ENCODE assay signal across 8 cellular contexts in the genomic region with DNA sequence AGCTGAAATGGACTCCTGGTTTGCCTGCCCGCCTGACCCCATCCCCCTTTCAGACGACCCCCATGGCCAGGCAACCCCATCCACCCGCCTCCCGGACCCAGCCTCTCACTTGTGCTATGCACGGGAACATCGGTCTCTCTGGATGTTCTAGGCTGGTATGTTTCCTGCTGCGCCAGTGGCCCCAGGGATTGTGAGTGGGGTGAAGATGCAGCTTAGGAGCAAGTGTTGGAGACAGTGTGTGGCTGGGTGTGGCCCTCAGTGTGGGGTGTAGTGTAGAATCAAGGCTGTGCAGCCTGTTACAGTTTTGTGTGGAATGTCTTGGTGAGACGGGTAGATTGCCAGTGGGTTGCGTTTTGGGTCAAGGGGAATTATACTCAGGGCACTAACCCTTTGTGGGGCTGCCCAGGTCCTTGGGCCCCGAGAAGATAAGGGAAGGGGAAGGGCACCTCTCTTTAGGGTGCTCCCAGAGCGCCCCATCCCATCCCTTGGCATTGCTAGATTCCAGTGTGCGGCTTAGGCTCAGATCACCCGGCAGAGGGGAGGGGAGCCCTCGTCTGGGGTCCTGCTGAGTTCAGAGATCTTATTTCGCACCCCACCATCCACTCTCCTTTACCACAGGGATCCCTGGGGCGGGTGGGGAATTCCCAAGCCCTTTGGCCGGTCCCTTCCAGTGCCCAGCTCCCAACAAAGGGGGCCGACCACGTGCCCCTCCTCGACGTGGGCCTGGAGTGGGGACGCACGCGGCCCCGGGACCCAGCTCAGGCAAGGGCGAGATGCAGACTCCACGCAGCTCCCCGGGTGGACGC. TPM values are rescaled to one million over a fixed set of nuclear protein-coding genes. Genes with fewer than 3 reads are reported as not detected.
DNase-seq lines count a peak whose midpoint lies in the region; ATAC-seq, FAIRE-seq and TF ChIP-seq lines count a peak whose summit lies in the region.

No MANE protein-coding gene starts in this region.

- H2AK5ac ChIP-seq in H1 (ENCODE audit: low read depth, low read length) (0 out of 2 replicates have a peak overlapping the region, but pooled peaks have one; percentile 71), neuronal stem cell (ENCODE audit: low read depth, low read length) (peak overlapping the region; percentile 41)

- no peak overlapping the region for H2BK5ac ChIP-seq in H1 (ENCODE audit: low read depth, low read length)
- H2BK5ac ChIP-seq in neuronal stem cell (ENCODE audit: low read length) = peak overlapping the region; percentile 76

- H2BK120ac ChIP-seq in H1 (replicated peaks; ENCODE audit: low read depth, low read length) = no peak overlapping the region
- no peak overlapping the region for H2BK120ac ChIP-seq in neuronal stem cell (ENCODE audit: low read depth, low read length)

- peaks cover 3 to 4% of the 10 kb centered on the region in 2 experiments for H4K20me1 ChIP-seq in H1 (replicated peaks in 1 of 2; ENCODE audit: control insufficient read depth in 1 of 2, insufficient read depth in 2 of 2, low read length in 2 of 2)

- H4K91ac ChIP-seq in H1 (replicated peaks; ENCODE audit: insufficient read length, low read length) = no peak overlapping the region
- H4K91ac ChIP-seq in neuronal stem cell (ENCODE audit: low read depth, low read length, poor library complexity) = peak overlapping the region; percentile 22

- H3K56ac ChIP-seq in H1 (replicated peaks; ENCODE audit: insufficient read length, low read depth, low read length) = no peak overlapping the region

- H2BK20ac ChIP-seq in H1 (ENCODE audit: low read length) = no peak overlapping the region

- no peaks in the 10 kb centered on the region for H3K79me2 ChIP-seq in H1 (ENCODE audit: control insufficient read depth in 1 of 2, insufficient read depth in 2 of 2, low read length in 2 of 2)

- H3K14ac ChIP-seq in H1 (ENCODE audit: insufficient read length) (no peak overlapping the region), neuronal stem cell (ENCODE audit: low read length) (peak overlapping the region; percentile 51)

- peaks cover 23% of the 10 kb centered on the region for H3K23me2 ChIP-seq in H1 (ENCODE audit: low read depth, low read length)

- H3K36me3 ChIP-seq in NT2/D1 (ENCODE audit: insufficient read depth, insufficient read length, low read length) = peaks cover 6% of the 10 kb centered on the region
- H3K36me3 ChIP-seq in H1 (ENCODE audit: control insufficient read depth in 2 of 4, insufficient read depth in 4 of 4, low read length in 3 of 4) = no peaks in the 10 kb centered on the region
- no peaks in the 10 kb centered on the region for H3K36me3 ChIP-seq in neuronal stem cell (replicated peaks in 1 of 2; ENCODE audit: control insufficient read depth in 2 of 2, insufficient read depth in 2 of 2, low read length in 2 of 2)

- peaks cover 25% of the 10 kb centered on the region for H3K27me3 ChIP-seq in NT2/D1 (ENCODE audit: insufficient read depth, insufficient read length)
- H3K27me3 ChIP-seq in H1 (replicated peaks in 1 of 4; ENCODE audit: control insufficient read depth in 3 of 4, extremely low read depth in 1 of 4, insufficient read depth in 3 of 4, low read length in 3 of 4) = peaks cover 19 to 49% (median 41%) of the 10 kb centered on the region in 4 experiments
- no peaks in the 10 kb centered on the region for H3K27me3 ChIP-seq in neuronal stem cell (ENCODE audit: control insufficient read depth in 3 of 3, insufficient read depth in 3 of 3, low read depth in 1 of 3, low read length in 3 of 3)

- H2AFZ ChIP-seq in H1 (ENCODE audit: low read length) = no peak overlapping the region
- peak overlapping the region; percentile 82 for H2AFZ ChIP-seq in neuronal stem cell (ENCODE audit: low read length)

- H3K4me2 ChIP-seq in H1 (ENCODE audit: insufficient read depth in 1 of 2, low read depth in 2 of 2, low read length in 2 of 2) (peak overlapping the region; percentile 92 to 94), neuronal stem cell (ENCODE audit: insufficient read depth, low read length, poor library complexity, severe bottlenecking) (peak overlapping the region; percentile 97)

- POLR2A ChIA-PET in H1 (lab: Charles Lee; ENCODE audit: partially characterized antibody) = interaction anchor here (1.0 to 2.9 kb wide), 10 partner anchors 21 to 452 kb away, joined by 3 to 18 read pairs (median 4); partner anchors contain the start of gene NTMT1

- H3K9ac ChIP-seq in NT2/D1 (ENCODE audit: insufficient read length, low read depth) (peak overlapping the region; percentile 94), H1 (replicated peaks in 1 of 4; ENCODE audit: extremely low read depth in 1 of 4, low read depth in 3 of 4, low read length in 3 of 4) (no peak overlapping the region), neuronal stem cell (ENCODE audit: low read depth, low read length, poor library complexity) (peak overlapping the region; percentile 57)

- H4K5ac ChIP-seq in H1 (ENCODE audit: insufficient read length, low read depth, low read length) = no peak overlapping the region

- no peak overlapping the region for H4K8ac ChIP-seq in H1 (ENCODE audit: extremely low read depth, insufficient read depth, low read length)
- H4K8ac ChIP-seq in neuronal stem cell (ENCODE audit: low read depth, low read length) = peak overlapping the region; percentile 90

- H3K23ac ChIP-seq in H1 (ENCODE audit: insufficient read length) (no peak overlapping the region), neuronal stem cell (ENCODE audit: low read depth, low read length, poor library complexity) (peak overlapping the region; percentile 87)

- H3K79me1 ChIP-seq in H1 (ENCODE audit: low read depth, low read length) (no peaks in the 10 kb centered on the region), neuronal stem cell (ENCODE audit: low read depth, low read length) (peaks cover 8% of the 10 kb centered on the region)

- H3K4ac ChIP-seq in H1 (replicated peaks; ENCODE audit: insufficient read length, low read depth, low read length) (no peak overlapping the region), neuronal stem cell (ENCODE audit: low read length) (peak overlapping the region; percentile 1)

- TF ChIP-seq POLR2A in H1 (IDR thresholded peaks at IDR 0.05; ENCODE audit: control extremely low read depth in 1 of 2, low read depth in 2 of 2, low read length in 2 of 2) = no peak

- H3K4me3 ChIP-seq in NT2/D1 (ENCODE audit: insufficient read length, low read depth) = peak overlapping the region; percentile 42
- H3K4me3 ChIP-seq in H1 (ENCODE audit: extremely low read depth in 1 of 4, insufficient read depth in 2 of 4, low read depth in 3 of 4, low read length in 4 of 4) = peak overlapping the region in 3 of 4 experiments; percentile 37 to 71 (median 47); a peak in 6 of 8 replicates
- H3K4me3 ChIP-seq in neuronal stem cell (ENCODE audit: low read length in 2 of 2) = peak overlapping the region in 1 of 2 donors; percentile 99

- no peaks in the 10 kb centered on the region for H3K9me3 ChIP-seq in NT2/D1 (ENCODE audit: insufficient read depth, low read length)
- H3K9me3 ChIP-seq in H1 (ENCODE audit: insufficient read depth in 2 of 2, low read depth in 1 of 2, low read length in 1 of 2) = no peaks in the 10 kb centered on the region
- H3K9me3 ChIP-seq in neuronal stem cell (replicated peaks in 1 of 2; ENCODE audit: control insufficient read depth in 2 of 2, insufficient read depth in 1 of 2, low read depth in 1 of 2, low read length in 2 of 2) = peaks cover 0 to 1% of the 10 kb centered on the region in 2 donors

- DNase-seq in NT2/D1 (ENCODE audit: low read depth, low spot score) = no peak
- DNase-seq in H1 (ENCODE audit: low read depth in 1 of 2, low spot score in 2 of 2) = no peak
- no peak for DNase-seq in neuronal stem cell (ENCODE audit: low spot score)
- no peak for DNase-seq in NOMO-1 treated with dmso at 0.1 percent for 144 hours (lab: John Stamatoyannopoulos, UW; ENCODE audit: unreplicated experiment)
- DNase-seq in Kasumi-1 (lab: John Stamatoyannopoulos, UW) = no peak
- DNase-seq in islet precursor cell = no peak

- H2BK12ac ChIP-seq in H1 (ENCODE audit: low read depth, low read length) = no peak overlapping the region
- peak overlapping the region; percentile 8 for H2BK12ac ChIP-seq in neuronal stem cell (ENCODE audit: low read length)

- FAIRE-seq in H1 (lab: Jason Lieb, UNC) = no peak

- H3K18ac ChIP-seq in H1 (ENCODE audit: extremely low read depth, low read length) = peak overlapping the region; percentile 97
- H3K18ac ChIP-seq in neuronal stem cell (ENCODE audit: low read length) = peak overlapping the region; percentile 97

- no peak for TF ChIP-seq RAD21 in H1 (IDR thresholded peaks at IDR 0.05 in 1 of 2, conservative IDR thresholded peaks at IDR 0.05 in 1 of 2; ENCODE audit: low read depth in 2 of 2, low read length in 2 of 2)

- ATAC-seq in GM18861 (IDR thresholded peaks at IDR 0.05; ENCODE audit: unreplicated experiment) = no peak

- 42% methylated on average over 22 of the region's 29 CpGs; no CpG with 5 or more reads in 1 of the 2 experiments for WGBS in H1 (ENCODE audit: extremely low coverage in 1 of 2, insufficient coverage in 1 of 2, insufficient read length in 1 of 2, insufficient replicate concordance in 2 of 2, low coverage in 1 of 2, low lambda C conversion rate in 2 of 2, missing lambda C conversion rate in 1 of 2), 2 experiments
- no CpG with 5 or more reads among the region's 29 CpGs for WGBS in neuronal stem cell (ENCODE audit: extremely low coverage in 2 of 2, insufficient read length in 2 of 2, insufficient replicate concordance in 1 of 2), 2 donors

- no peak for TF ChIP-seq EP300 in H1 (IDR thresholded peaks at IDR 0.05; ENCODE audit: borderline replicate concordance in 1 of 2, low read depth in 2 of 2, low read length in 2 of 2)

- TF ChIP-seq CTCF in C4-2B (conservative IDR thresholded peaks at IDR 0.05) (no peak), H1 (IDR thresholded peaks at IDR 0.05; ENCODE audit: control extremely low read depth in 1 of 3, insufficient read depth in 1 of 3, low read depth in 1 of 3, low read length in 3 of 3) (no peak)

- H3K27ac ChIP-seq in C4-2B (peak overlapping the region; percentile 75), H1 (ENCODE audit: low read depth, low read length) (no peak overlapping the region), neuronal stem cell (replicated peaks; ENCODE audit: low read length) (no peak overlapping the region)

- CTCF ChIA-PET in H1 (lab: Charles Lee; ENCODE audit: partially characterized antibody) = interaction anchor here (0.5 to 27.8 kb wide), 61 partner anchors 10 to 553 kb away, joined by 3 to 831 read pairs (median 4); partner anchors contain the start of genes C9orf50 and NTMT1

- H2BK15ac ChIP-seq in H1 (ENCODE audit: low read length) (peak overlapping the region; percentile 92; the same call in 1 of the 2 replicates), neuronal stem cell (ENCODE audit: low read length) (peak overlapping the region; percentile 99)

- H3K4me1 ChIP-seq in NT2/D1 (ENCODE audit: insufficient read depth, insufficient read length) (peaks cover 22% of the 10 kb centered on the region), H1 (replicated peaks in 1 of 4; ENCODE audit: control insufficient read depth in 3 of 4, insufficient read depth in 4 of 4, low read length in 3 of 4) (peaks cover 0 to 20% (median 7%) of the 10 kb centered on the region in 4 experiments; a peak in 5 of 7 replicates), neuronal stem cell (ENCODE audit: control insufficient read depth in 2 of 2, insufficient read depth in 1 of 2, low read depth in 1 of 2, low read length in 2 of 2) (peaks cover 15 to 16% of the 10 kb centered on the region in 2 donors)

RNA-seq across cellular contexts. Expression of gene IER5L, which starts 4.6 kb away (rescaled TPM):
- 1.0 and 1.2 TPM in 2 replicates for total RNA-seq in H1 (2021; fragmentation: NEBNext Ultra II Directional; extraction: Animal tissue kit (Norgen Biotek cat#: 25700))
- 0.65 and 0.96 TPM in 2 replicates for polyA plus RNA-seq in H1 (2011; rRNA removed)
- 0.62 TPM for polyA plus RNA-seq in H1 (2011; cell fraction: cytosol; rRNA removed)
- polyA plus RNA-seq in H1 (2011; cell fraction: nucleus; rRNA removed) = 1.7 TPM
- 0.25 to 0.47 TPM (median 0.34 TPM) in 4 replicates for polyA plus RNA-seq in H1 (2012, experiment 1 of 2)
- polyA plus RNA-seq in H1 (2012, experiment 2 of 2) = 0.16 TPM
- polyA plus RNA-seq in H1 (2013, experiment 1 of 2) = 0.36 TPM
- 0.48 TPM for polyA plus RNA-seq in H1 (2013, experiment 2 of 2)
- polyA minus RNA-seq in H1 (2011; rRNA and poly(A)+ RNA removed) = 0.22 and 0.27 TPM in 2 replicates
- 0.66 TPM for polyA minus RNA-seq in H1 (2011; cell fraction: cytosol; rRNA and poly(A)+ RNA removed)
- polyA minus RNA-seq in H1 (2011; cell fraction: nucleus; rRNA and poly(A)+ RNA removed) = 6.8 TPM
- 15.9 TPM for polyA plus RNA-seq in neuronal stem cell (2013, experiment 1 of 2)
- polyA plus RNA-seq in neuronal stem cell (2013, experiment 2 of 2) = 15.2 TPM

Comparison
In these comparisons a context has a peak if more than half of its experiments do, and no peak if none do; other contexts are left out.
1. H3K9ac ChIP-seq: peak in NT2/D1 (single experiment) and neuronal stem cell (single experiment); none in H1 (0 of 4).